Comparison of ENCODE assay signal across 18 cellular contexts in genomic region chr6:89729818-89730217, GRCh38.
DNase-seq lines count a peak whose midpoint lies in the region; ATAC-seq and TF ChIP-seq lines count a peak whose summit lies in the region.
"Had no signal": no experiment of that assay in that cellular context is flagged by ENCODE, and none has a peak within 500 bp of the region (broad histone marks: within the 10 kb centered on the region; RNA-seq: fewer than 3 reads in every experiment).

No MANE protein-coding gene starts in this region.

- H3K27ac ChIP-seq in CD8-positive, alpha-beta memory T cell (ENCODE audit: low read depth, low read length), result no peak overlapping the region
- H3K27ac ChIP-seq: body of pancreas, esophagus muscularis mucosa, skin epidermis, upper lobe of left lung had no signal

- no peak overlapping the region for H3K4me3 ChIP-seq in CD8-positive, alpha-beta memory T cell (ENCODE audit: low read length)
- H3K4me3 ChIP-seq: body of pancreas, esophagus muscularis mucosa, MG63, skin epidermis, upper lobe of left lung had no signal

- no peaks in the 10 kb centered on the region for H3K27me3 ChIP-seq in CD8-positive, alpha-beta memory T cell (ENCODE audit: insufficient read depth, low read length, poor library complexity, severe bottlenecking)
- H3K27me3 ChIP-seq: body of pancreas, esophagus muscularis mucosa, MG63, upper lobe of left lung had no signal

- peaks cover 25% of the 10 kb centered on the region for H3K36me3 ChIP-seq in CD8-positive, alpha-beta memory T cell (ENCODE audit: insufficient read depth, low read length)

- H3K9me3 Mint-ChIP-seq in CD8-positive, alpha-beta memory T cell, result no peaks in the 10 kb centered on the region
- H3K9me3 Mint-ChIP-seq in activated CD8-positive, alpha-beta T cell treated with anti-CD3 and anti-CD28 coated beads, Interleukin-2, amount 10 ng/mL, durations not matched to agents 7 days and 5 days (ENCODE audit: insufficient read depth), result no peaks in the 10 kb centered on the region
- H3K9me3 Mint-ChIP-seq: stimulated activated memory B cell treated with anti-CD40 and anti-IgM and Interleukin-4, amounts not matched to agents 10 μg/mL and 1 μg/mL and 100 μg/mL, for 72 hours had no signal

- no peaks in the 10 kb centered on the region for H3K4me1 ChIP-seq in CD8-positive, alpha-beta memory T cell (ENCODE audit: insufficient read depth, low read length)
- H3K4me1 ChIP-seq: body of pancreas, esophagus muscularis mucosa had no signal

- H3K4me1 Mint-ChIP-seq in CD8-positive, alpha-beta memory T cell, result no peaks in the 10 kb centered on the region
- H3K4me1 Mint-ChIP-seq in activated CD8-positive, alpha-beta T cell treated with anti-CD3 and anti-CD28 coated beads, Interleukin-2, amount 10 ng/mL, durations not matched to agents 7 days and 5 days (ENCODE audit: low read depth), result no peaks in the 10 kb centered on the region
- H3K4me1 Mint-ChIP-seq: stimulated activated memory B cell treated with anti-CD40 and anti-IgM and Interleukin-4, amounts not matched to agents 10 μg/mL and 1 μg/mL and 100 μg/mL, for 72 hours had no signal

- no peaks in the 10 kb centered on the region for H3K9me3 ChIP-seq in CD8-positive, alpha-beta memory T cell (ENCODE audit: low read length)
- H3K9me3 ChIP-seq: body of pancreas, esophagus muscularis mucosa, MG63, upper lobe of left lung had no signal

- no peak overlapping the region for H3K4me3 Mint-ChIP-seq in CD8-positive, alpha-beta memory T cell
- no peak overlapping the region for H3K4me3 Mint-ChIP-seq in activated CD8-positive, alpha-beta T cell treated with anti-CD3 and anti-CD28 coated beads, Interleukin-2, amount 10 ng/mL, durations not matched to agents 7 days and 5 days
- H3K4me3 Mint-ChIP-seq: stimulated activated memory B cell treated with anti-CD40 and anti-IgM and Interleukin-4, amounts not matched to agents 10 μg/mL and 1 μg/mL and 100 μg/mL, for 72 hours had no signal

- TF ChIP-seq CTCF in GM10248 (IDR thresholded peaks at IDR 0.05; ENCODE audit: control extremely low read depth, extremely low read depth, low read depth, missing control alignments), result no peak

- POLR2A ChIA-PET in GM10248 (lab: Yijun Ruan, JAX), result no interaction called here
- POLR2A ChIA-PET in CD8-positive, alpha-beta memory T cell (lab: Charles Lee), result no interaction called here
- POLR2A ChIA-PET in activated CD8-positive, alpha-beta T cell treated with anti-CD3 and anti-CD28 coated beads, Interleukin-2, amount 10 ng/mL, durations not matched to agents 7 days and 5 days (lab: Charles Lee), result no interaction called here

- CTCF ChIA-PET in GM10248 (lab: Yijun Ruan, JAX), result interaction anchor here (0.8 kb wide), 1 partner anchor 116 kb away, joined by 3 read pairs; no protein-coding TSS in a partner anchor
- CTCF ChIA-PET in CD8-positive, alpha-beta memory T cell (lab: Charles Lee), result no interaction called here
- CTCF ChIA-PET in activated CD8-positive, alpha-beta T cell treated with anti-CD3 and anti-CD28 coated beads, Interleukin-2, amount 10 ng/mL, durations not matched to agents 7 days and 5 days (lab: Charles Lee), result interaction anchor here (0.6 to 1.3 kb wide), 3 partner anchors 12 to 102 kb away, joined by 3 to 4 read pairs (median 3); no protein-coding TSS in a partner anchor

- peak; percentile 21 for DNase-seq in GM10248 (ENCODE audit: extremely low spot score)
- peak; percentile 3 for DNase-seq in GM19238 (ENCODE audit: insufficient read length, low spot score)
- no peak for DNase-seq in MV-4-11 (lab: John Stamatoyannopoulos, UW)
- no peak for DNase-seq in CD8-positive, alpha-beta memory T cell
- no peak for DNase-seq in activated naive CD4-positive, alpha-beta T cell treated with anti-CD3 and anti-CD28 coated beads, Interleukin-2, amount 50 U/mL, for 16 hours
- DNase-seq in activated CD8-positive, alpha-beta T cell treated with anti-CD3 and anti-CD28 coated beads, Interleukin-2, amount 10 ng/mL, durations not matched to agents 7 days and 5 days, result no peak
- DNase-seq: activated naive CD4-positive, alpha-beta T cell; body of pancreas; dermis blood vessel endothelial cell; head of caudate nucleus; MG63; NCI-H2081 treated with DMSO at 0.1 percent for 48 hours; upper lobe of left lung had no signal

- ATAC-seq in HG02588 (IDR thresholded peaks at IDR 0.05; ENCODE audit: unreplicated experiment) (peak; percentile 94), HG03457 (IDR thresholded peaks at IDR 0.05; ENCODE audit: unreplicated experiment) (peak; percentile 84)
- no peak for ATAC-seq in activated CD8-positive, alpha-beta T cell treated with anti-CD3 and anti-CD28 coated beads, Interleukin-2, amount 10 ng/mL, durations not matched to agents 7 days and 5 days
- ATAC-seq: body of pancreas; stimulated activated memory B cell treated with anti-CD40 and anti-IgM and Interleukin-4, amounts not matched to agents 10 μg/mL and 1 μg/mL and 100 μg/mL, for 72 hours had no signal

- H3K27ac Mint-ChIP-seq in CD8-positive, alpha-beta memory T cell, result peak overlapping the region in 4 of 8 donors; percentile 7 to 52 (median 27)
- H3K27ac Mint-ChIP-seq in activated CD8-positive, alpha-beta T cell treated with anti-CD3 and anti-CD28 coated beads, Interleukin-2, amount 10 ng/mL, durations not matched to agents 7 days and 5 days, result no peak overlapping the region
- H3K27ac Mint-ChIP-seq: stimulated activated memory B cell treated with anti-CD40 and anti-IgM and Interleukin-4, amounts not matched to agents 10 μg/mL and 1 μg/mL and 100 μg/mL, for 72 hours had no signal

- H3K36me3 Mint-ChIP-seq in CD8-positive, alpha-beta memory T cell, result peaks cover 31 to 87% (median 51%) of the 10 kb centered on the region in 3 donors
- peaks cover 73% of the 10 kb centered on the region for H3K36me3 Mint-ChIP-seq in activated CD8-positive, alpha-beta T cell treated with anti-CD3 and anti-CD28 coated beads, Interleukin-2, amount 10 ng/mL, durations not matched to agents 7 days and 5 days (ENCODE audit: low read depth)

- no peaks in the 10 kb centered on the region for H3K27me3 Mint-ChIP-seq in CD8-positive, alpha-beta memory T cell
- no peaks in the 10 kb centered on the region for H3K27me3 Mint-ChIP-seq in activated CD8-positive, alpha-beta T cell treated with anti-CD3 and anti-CD28 coated beads, Interleukin-2, amount 10 ng/mL, durations not matched to agents 7 days and 5 days (ENCODE audit: low read depth)
- H3K27me3 Mint-ChIP-seq: stimulated activated memory B cell treated with anti-CD40 and anti-IgM and Interleukin-4, amounts not matched to agents 10 μg/mL and 1 μg/mL and 100 μg/mL, for 72 hours had no signal

Comparison
In these comparisons a context has a peak if more than half of its experiments do, and no peak if none do; other contexts are left out.
1. DNase-seq: peak in GM10248 (single experiment) and GM19238 (single experiment); none in MV-4-11 (single experiment), CD8-positive, alpha-beta memory T cell (0 of 5), activated naive CD4-positive, alpha-beta T cell treated with anti-CD3 and anti-CD28 coated beads, Interleukin-2, amount 50 U/mL, for 16 hours (single experiment) and activated CD8-positive, alpha-beta T cell treated with anti-CD3 and anti-CD28 coated beads, Interleukin-2, amount 10 ng/mL, durations not matched to agents 7 days and 5 days (single experiment).